Comparison of ENCODE assay signal across 9 cellular contexts in genomic region chr3:71219744-71220638, GRCh38.
DNase-seq lines count a peak whose midpoint lies in the region; ATAC-seq and TF ChIP-seq lines count a peak whose summit lies in the region.
"Had no signal": no experiment of that assay in that cellular context is flagged by ENCODE, and none has a peak within 500 bp of the region (broad histone marks: within the 10 kb centered on the region; RNA-seq: fewer than 3 reads in every experiment).

No MANE protein-coding gene starts in this region.

- no peak overlapping the region for H2BK120ac ChIP-seq in H9 (ENCODE audit: low read depth, low read length, poor library complexity, severe bottlenecking)

- no peak overlapping the region for H3K4me3 Mint-ChIP-seq in H9
- no peak overlapping the region for H3K4me3 Mint-ChIP-seq in T-helper 17 cell
- no peak overlapping the region for H3K4me3 Mint-ChIP-seq in progenitor cell of endocrine pancreas (ENCODE audit: low read depth)

- H3K9ac ChIP-seq in H9 (ENCODE audit: extremely low read depth, insufficient read length, low read length), result no peak overlapping the region

- no peak overlapping the region for H3K27ac ChIP-seq in H9 (ENCODE audit: insufficient read length, low read depth, low read length)
- H3K27ac ChIP-seq: skin epidermis had no signal

- no peak overlapping the region for H2BK5ac ChIP-seq in H9 (ENCODE audit: insufficient read length, low read length)

- no peak overlapping the region for H2BK12ac ChIP-seq in H9 (ENCODE audit: insufficient read length, low read depth, low read length)

- H3K79me1 ChIP-seq in H9 (ENCODE audit: insufficient read depth, low read depth, low read length, poor library complexity, severe bottlenecking), result no peaks in the 10 kb centered on the region

- H2AFZ ChIP-seq in H9 (ENCODE audit: low read length), result no peak overlapping the region

- no peak overlapping the region for H2AK5ac ChIP-seq in H9 (ENCODE audit: insufficient read length, low read length)

- no peaks in the 10 kb centered on the region for H3K27me3 ChIP-seq in H9 (ENCODE audit: insufficient read depth, low read length)

- ATAC-seq in GM18861 (IDR thresholded peaks at IDR 0.05; ENCODE audit: unreplicated experiment) (peak; percentile 86), T-helper 17 cell (no peak)

- H4K91ac ChIP-seq in H9 (ENCODE audit: insufficient read length, low read depth, low read length), result no peak overlapping the region

- DNase-seq in H9 (no peak), T-helper 17 cell (no peak), progenitor cell of endocrine pancreas (ENCODE audit: low spot score, unreplicated experiment) (no peak), 8988T (no peak), LoVo (ENCODE audit: low spot score) (no peak), NCI-H1048 (lab: John Stamatoyannopoulos, UW) (no peak), NCI-H1436 (lab: John Stamatoyannopoulos, UW) (no peak)

- H3K4me1 Mint-ChIP-seq in H9 (peaks cover 37 to 44% of the 10 kb centered on the region in 2 experiments), T-helper 17 cell (peaks cover 8% of the 10 kb centered on the region), progenitor cell of endocrine pancreas (ENCODE audit: low read depth) (peaks cover 31% of the 10 kb centered on the region)

- no peak overlapping the region for H3K4ac ChIP-seq in H9 (ENCODE audit: low read depth, low read length)

- H3T11ph ChIP-seq in H9 (ENCODE audit: low read length), result no peak overlapping the region

- no CpG with 5 or more reads among the region's 7 CpGs for WGBS in H9 (ENCODE audit: extremely low coverage, insufficient read length, low lambda C conversion rate)

- H3K36me3 Mint-ChIP-seq in H9 (ENCODE audit: insufficient read depth in 1 of 3, low read depth in 3 of 3), result peaks cover 0 to 7% (median 4%) of the 10 kb centered on the region in 3 experiments; a peak in 3 of 7 replicates
- H3K36me3 Mint-ChIP-seq in T-helper 17 cell (ENCODE audit: low read depth), result peaks cover 5% of the 10 kb centered on the region
- H3K36me3 Mint-ChIP-seq in progenitor cell of endocrine pancreas (ENCODE audit: insufficient read depth), result peaks cover 32% of the 10 kb centered on the region

- H3K9me3 Mint-ChIP-seq in H9 (no peaks in the 10 kb centered on the region; a peak in 1 of 5 replicates), progenitor cell of endocrine pancreas (ENCODE audit: low read depth) (peaks cover 6% of the 10 kb centered on the region)

- H3K27me3 Mint-ChIP-seq in H9 (ENCODE audit: low read depth) (no peaks in the 10 kb centered on the region), T-helper 17 cell (no peaks in the 10 kb centered on the region), progenitor cell of endocrine pancreas (no peaks in the 10 kb centered on the region)

- no peak overlapping the region for H3K18ac ChIP-seq in H9 (ENCODE audit: insufficient read length, low read depth, low read length)

- H3K9me3 ChIP-seq in H9 (ENCODE audit: control insufficient read depth, low read depth, low read length) (no peaks in the 10 kb centered on the region), T-helper 17 cell (ENCODE audit: control insufficient read depth, low read length, poor library complexity, severe bottlenecking) (no peaks in the 10 kb centered on the region)

- H3K79me2 ChIP-seq in H9 (ENCODE audit: insufficient read depth, low read length), result no peaks in the 10 kb centered on the region

- no peak for TF ChIP-seq CTCF in H9 (conservative IDR thresholded peaks at IDR 0.05)
- no peak for TF ChIP-seq CTCF in progenitor cell of endocrine pancreas (IDR thresholded peaks at IDR 0.05; ENCODE audit: unreplicated experiment)

- no peak overlapping the region for H3K56ac ChIP-seq in H9 (ENCODE audit: insufficient read length, low read depth, low read length)

- no peak overlapping the region for H3K14ac ChIP-seq in H9 (ENCODE audit: insufficient read depth, low read length)

- no peak overlapping the region for H4K8ac ChIP-seq in H9 (replicated peaks; ENCODE audit: insufficient read length, low read depth, low read length)

- H3K4me1 ChIP-seq in H9 (ENCODE audit: insufficient read depth, low read length), result peaks cover 6% of the 10 kb centered on the region; the same call in 1 of the 2 replicates

- no peaks in the 10 kb centered on the region for H3K23me2 ChIP-seq in H9 (ENCODE audit: insufficient read length, low read depth, low read length, poor library complexity, severe bottlenecking)

- no peak overlapping the region for H2BK15ac ChIP-seq in H9 (ENCODE audit: low read depth, low read length)

- H4K20me1 ChIP-seq in H9 (ENCODE audit: control insufficient read depth, insufficient read depth, insufficient read length), result no peaks in the 10 kb centered on the region

- H3K4me2 ChIP-seq in H9 (ENCODE audit: insufficient read depth, insufficient read length, low read length), result no peak overlapping the region

- H2BK20ac ChIP-seq in H9 (ENCODE audit: low read depth, low read length, poor library complexity, severe bottlenecking), result no peak overlapping the region

- H4K5ac ChIP-seq in H9 (ENCODE audit: insufficient read length, low read depth, low read length), result no peak overlapping the region

- H3K27ac Mint-ChIP-seq in H9, result peak overlapping the region in 2 of 3 experiments; percentile 3 to 75; a peak in 3 of 7 replicates
- H3K27ac Mint-ChIP-seq in T-helper 17 cell, result peak overlapping the region; percentile 42
- H3K27ac Mint-ChIP-seq in progenitor cell of endocrine pancreas, result peak overlapping the region; percentile 89

- H3K23ac ChIP-seq in H9 (ENCODE audit: insufficient read length, low read depth, low read length), result no peak overlapping the region

Comparison
In these comparisons a context has a peak if more than half of its experiments do, and no peak if none do; other contexts are left out.
1. H3K27ac Mint-ChIP-seq: peak in every context shown above with its lines; median percentile 89 in progenitor cell of endocrine pancreas; 42 in T-helper 17 cell; 39 in H9.